25 cellular contexts compared by ENCODE assay signal in the genomic region with DNA sequence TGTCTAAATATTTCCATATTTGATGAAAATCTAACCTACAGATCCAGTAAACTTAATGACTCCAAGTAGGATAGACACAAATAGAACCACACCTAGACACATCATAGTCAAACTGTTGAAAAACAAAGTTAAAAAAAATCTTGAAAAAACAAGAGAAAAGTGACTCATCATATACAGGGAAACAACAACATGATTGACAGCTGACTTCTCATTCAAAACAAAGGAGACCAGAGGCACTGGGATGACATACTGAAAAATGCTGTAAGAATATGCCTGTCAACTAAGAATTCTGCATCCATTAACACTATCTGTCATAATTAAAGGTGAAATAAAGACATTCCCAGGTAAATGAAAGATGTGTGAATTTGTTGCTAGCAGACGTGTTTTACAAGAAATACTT. TPM values are rescaled to one million over a fixed set of nuclear protein-coding genes. Genes with fewer than 3 reads are reported as not detected.
"Had no signal": no experiment of that assay in that cellular context is flagged by ENCODE, and none has a peak within 500 bp of the region (broad histone marks: within the 10 kb centered on the region; RNA-seq: fewer than 3 reads in every experiment).

No MANE protein-coding gene starts in this region.

- H3K27ac ChIP-seq: ascending aorta, cardiac muscle cell, SJSA1 had no signal

- H3K36me3 ChIP-seq: ascending aorta, cardiac muscle cell, SJSA1 had no signal

- H3K4me3 ChIP-seq: ascending aorta, cardiac muscle cell, SJSA1 had no signal

- H3K9me3 ChIP-seq: ascending aorta, SJSA1 had no signal

- FAIRE-seq: RCC 7860 had no signal

- H3K27me3 ChIP-seq: ascending aorta, cardiac muscle cell, SJSA1 had no signal

- H3K4me1 ChIP-seq: ascending aorta, SJSA1 had no signal

- ATAC-seq: activated CD8-positive, alpha-beta memory T cell treated with anti-CD3 and anti-CD28 coated beads, Interleukin-2, amount 10 ng/mL, durations not matched to agents 7 days and 5 days; activated naive CD4-positive, alpha-beta T cell treated with anti-CD3 and anti-CD28 coated beads, Interleukin-2, amount 50 U/mL, for 72 hours; activated naive CD8-positive, alpha-beta T cell treated with anti-CD3 and anti-CD28 coated beads, Interleukin-2, amount 50 U/mL, for 24 hours; PC-3 had no signal

- DNase-seq: activated B cell treated with CpG ODN at 0.5 μM for 24 hours; activated CD4-positive, alpha-beta T cell treated with anti-CD3 and anti-CD28 coated beads for 1 hour; activated CD4-positive, alpha-beta T cell treated with anti-CD3 and anti-CD28 coated beads, Interleukin-2, amount 10 ng/mL, durations not matched to agents 24 days and 14 days; activated CD4-positive, alpha-beta T cell treated with anti-CD3 and anti-CD28 coated beads, Interleukin-2, amount 50 U/mL, for 48 hours; activated CD8-positive, alpha-beta memory T cell treated with anti-CD3 and anti-CD28 coated beads, Interleukin-2, amount 10 ng/mL, durations not matched to agents 7 days and 5 days; activated effector memory CD4-positive, alpha-beta T cell treated with Interleukin-2 at 50 U/mL for 16 hours; activated naive CD4-positive, alpha-beta T cell; activated naive CD8-positive, alpha-beta T cell treated with anti-CD3 and anti-CD28 coated beads, Interleukin-2, amount 50 U/mL, for 24 hours; activated T-cell treated with anti-CD3 and anti-CD28 coated beads, Interleukin-2, amount 50 U/mL, for 24 hours; amniotic stem cell; Kasumi-1; NCI-H1092; NCI-H1417; NCI-H1930; NCI-H2107; NCI-H510A treated with DMSO at 0.1 percent for 48 hours; NCI-H69; PC-3; SHP77; T-helper 9 cell had no signal

RNA-seq across cellular contexts. Expression of gene BMP2, which starts 38.8 kb away (rescaled TPM):
- total RNA-seq: activated B cell treated with CpG ODN at 0.5 μM for 24 hours; activated CD8-positive, alpha-beta memory T cell treated with anti-CD3 and anti-CD28 coated beads, Interleukin-2, amount 10 ng/mL, durations not matched to agents 7 days and 5 days; activated naive CD4-positive, alpha-beta T cell treated with anti-CD3 and anti-CD28 coated beads, Interleukin-2, amount 50 U/mL, for 72 hours had no signal
